In the genomic region with DNA sequence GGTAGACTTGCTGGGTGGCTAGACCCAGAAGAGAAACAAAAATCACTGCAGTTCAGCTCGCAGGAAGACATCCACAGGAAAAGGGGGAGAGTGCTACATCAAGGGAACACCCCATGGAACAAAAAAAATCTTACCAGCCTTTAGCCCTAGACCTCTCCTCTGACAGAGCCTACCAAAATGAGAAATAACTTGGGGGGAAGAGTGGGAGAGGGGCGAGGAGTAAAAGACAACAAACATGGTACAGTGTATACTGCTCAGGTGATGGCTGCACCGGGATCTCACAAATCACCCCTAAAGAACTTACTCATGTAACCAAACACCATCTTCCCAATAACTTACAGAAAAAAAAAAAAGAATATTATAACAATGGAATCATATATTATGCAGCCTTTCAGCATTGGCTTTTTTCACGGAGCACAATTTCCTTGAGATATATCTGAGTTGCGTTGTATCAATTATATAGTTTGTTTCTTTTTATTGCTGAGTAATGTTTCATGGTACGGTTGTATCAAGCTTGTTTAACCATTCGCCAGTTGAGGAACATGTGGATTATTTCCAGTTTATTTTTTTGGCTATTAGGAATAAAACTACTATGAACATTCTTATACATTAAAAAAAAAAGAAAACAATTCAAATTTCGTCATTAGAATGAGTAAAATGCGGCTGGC, we compare ENCODE assay signal across 1 cellular context.
TF ChIP-seq lines count a peak whose summit lies in the region.

No MANE protein-coding gene starts in this region.

TF ChIP-seq in K562, 482 proteins besides CTCF, POLR2A, EP300 and RAD21:
- TF ChIP-seq, protein P1, sequence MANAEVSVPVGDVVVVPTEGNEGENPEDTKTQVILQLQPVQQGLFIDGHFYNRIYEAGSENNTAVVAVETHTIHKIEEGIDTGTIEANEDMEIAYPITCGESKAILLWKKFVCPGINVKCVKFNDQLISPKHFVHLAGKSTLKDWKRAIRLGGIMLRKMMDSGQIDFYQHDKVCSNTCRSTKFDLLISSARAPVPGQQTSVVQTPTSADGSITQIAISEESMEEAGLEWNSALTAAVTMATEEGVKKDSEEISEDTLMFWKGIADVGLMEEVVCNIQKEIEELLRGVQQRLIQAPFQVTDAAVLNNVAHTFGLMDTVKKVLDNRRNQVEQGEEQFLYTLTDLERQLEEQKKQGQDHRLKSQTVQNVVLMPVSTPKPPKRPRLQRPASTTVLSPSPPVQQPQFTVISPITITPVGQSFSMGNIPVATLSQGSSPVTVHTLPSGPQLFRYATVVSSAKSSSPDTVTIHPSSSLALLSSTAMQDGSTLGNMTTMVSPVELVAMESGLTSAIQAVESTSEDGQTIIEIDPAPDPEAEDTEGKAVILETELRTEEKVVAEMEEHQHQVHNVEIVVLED (CRISPR knock-in tag; IDR thresholded peaks at IDR 0.05) = no peak
- TF ChIP-seq ZNF707 (CRISPR knock-in tag; conservative IDR thresholded peaks at IDR 0.05) (0 out of 2 replicates have a peak, but pooled peaks have one; percentile 51), ZNF583 (CRISPR knock-in tag; IDR thresholded peaks at IDR 0.05) (0 out of 2 replicates have a peak, but pooled peaks have one; percentile 52), C11orf30 (IDR thresholded peaks at IDR 0.05; ENCODE audit: low read depth) (peak; percentile 62; the same call in 1 of the 2 replicates), MTF1 (CRISPR knock-in tag; IDR thresholded peaks at IDR 0.05; ENCODE audit: borderline replicate concordance) (0 out of 2 replicates have a peak, but pooled peaks have one; percentile 58), ZNF316 (IDR thresholded peaks at IDR 0.05) (peak; percentile 86), MYNN (IDR thresholded peaks at IDR 0.05) (no peak), MYNN (CRISPR knock-in tag; IDR thresholded peaks at IDR 0.05) (0 out of 2 replicates have a peak, but pooled peaks have one; percentile 14), MAFK (IDR thresholded peaks at IDR 0.05; ENCODE audit: low read length) (0 out of 2 replicates have a peak, but pooled peaks have one; percentile 13), MAFF (IDR thresholded peaks at IDR 0.05; ENCODE audit: low read length) (peak; percentile 50), MAFG (tag; conservative IDR thresholded peaks at IDR 0.05) (peak; percentile 69), SMARCE1 (IDR thresholded peaks at IDR 0.05) (no peak), NFE2 (IDR thresholded peaks at IDR 0.05; ENCODE audit: low read depth) (peak; percentile 25; the same call in 1 of the 2 replicates), ZNF436 (CRISPR knock-in tag; IDR thresholded peaks at IDR 0.05) (0 out of 2 replicates have a peak, but pooled peaks have one; percentile 32), EGR1 (conservative IDR thresholded peaks at IDR 0.05) (0 out of 2 replicates have a peak, but pooled peaks have one; percentile 3), ZNF134 (CRISPR knock-in tag; conservative IDR thresholded peaks at IDR 0.05) (0 out of 2 replicates have a peak, but pooled peaks have one; percentile 13), HNRNPH1 (optimal IDR thresholded peaks at IDR 0.05; ENCODE audit: low read depth, low read length) (no peak), OTX1 (CRISPR knock-in tag; IDR thresholded peaks at IDR 0.05) (0 out of 2 replicates have a peak, but pooled peaks have one; percentile 81)
- TF ChIP-seq, protein P2, sequence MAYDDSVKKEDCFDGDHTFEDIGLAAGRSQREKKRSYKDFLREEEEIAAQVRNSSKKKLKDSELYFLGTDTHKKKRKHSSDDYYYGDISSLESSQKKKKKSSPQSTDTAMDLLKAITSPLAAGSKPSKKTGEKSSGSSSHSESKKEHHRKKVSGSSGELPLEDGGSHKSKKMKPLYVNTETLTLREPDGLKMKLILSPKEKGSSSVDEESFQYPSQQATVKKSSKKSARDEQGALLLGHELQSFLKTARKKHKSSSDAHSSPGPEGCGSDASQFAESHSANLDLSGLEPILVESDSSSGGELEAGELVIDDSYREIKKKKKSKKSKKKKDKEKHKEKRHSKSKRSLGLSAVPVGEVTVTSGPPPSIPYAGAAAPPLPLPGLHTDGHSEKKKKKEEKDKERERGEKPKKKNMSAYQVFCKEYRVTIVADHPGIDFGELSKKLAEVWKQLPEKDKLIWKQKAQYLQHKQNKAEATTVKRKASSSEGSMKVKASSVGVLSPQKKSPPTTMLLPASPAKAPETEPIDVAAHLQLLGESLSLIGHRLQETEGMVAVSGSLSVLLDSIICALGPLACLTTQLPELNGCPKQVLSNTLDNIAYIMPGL (CRISPR knock-in tag; IDR thresholded peaks at IDR 0.05) = no peak
- TF ChIP-seq, protein P3, sequence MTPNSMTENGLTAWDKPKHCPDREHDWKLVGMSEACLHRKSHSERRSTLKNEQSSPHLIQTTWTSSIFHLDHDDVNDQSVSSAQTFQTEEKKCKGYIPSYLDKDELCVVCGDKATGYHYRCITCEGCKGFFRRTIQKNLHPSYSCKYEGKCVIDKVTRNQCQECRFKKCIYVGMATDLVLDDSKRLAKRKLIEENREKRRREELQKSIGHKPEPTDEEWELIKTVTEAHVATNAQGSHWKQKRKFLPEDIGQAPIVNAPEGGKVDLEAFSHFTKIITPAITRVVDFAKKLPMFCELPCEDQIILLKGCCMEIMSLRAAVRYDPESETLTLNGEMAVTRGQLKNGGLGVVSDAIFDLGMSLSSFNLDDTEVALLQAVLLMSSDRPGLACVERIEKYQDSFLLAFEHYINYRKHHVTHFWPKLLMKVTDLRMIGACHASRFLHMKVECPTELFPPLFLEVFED (CRISPR knock-in tag; conservative IDR thresholded peaks at IDR 0.05) = 0 out of 2 replicates have a peak, but pooled peaks have one; percentile 28
- TF ChIP-seq, protein P4, sequence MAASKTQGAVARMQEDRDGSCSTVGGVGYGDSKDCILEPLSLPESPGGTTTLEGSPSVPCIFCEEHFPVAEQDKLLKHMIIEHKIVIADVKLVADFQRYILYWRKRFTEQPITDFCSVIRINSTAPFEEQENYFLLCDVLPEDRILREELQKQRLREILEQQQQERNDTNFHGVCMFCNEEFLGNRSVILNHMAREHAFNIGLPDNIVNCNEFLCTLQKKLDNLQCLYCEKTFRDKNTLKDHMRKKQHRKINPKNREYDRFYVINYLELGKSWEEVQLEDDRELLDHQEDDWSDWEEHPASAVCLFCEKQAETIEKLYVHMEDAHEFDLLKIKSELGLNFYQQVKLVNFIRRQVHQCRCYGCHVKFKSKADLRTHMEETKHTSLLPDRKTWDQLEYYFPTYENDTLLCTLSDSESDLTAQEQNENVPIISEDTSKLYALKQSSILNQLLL (CRISPR knock-in tag; IDR thresholded peaks at IDR 0.05; ENCODE audit: borderline replicate concordance) = peak; percentile 56; the same call in 1 of the 2 replicates
